In genomic region chr12:121803861-121804416, GRCh38 we compare ENCODE assay signal across 8 cellular contexts. TPM values are rescaled to one million over a fixed set of nuclear protein-coding genes. Genes with fewer than 3 reads are reported as not detected.
A peak's percentile ranks its signal among the peaks of the same experiment; 100 is the strongest.
DNase-seq lines count a peak whose midpoint lies in the region; TF ChIP-seq lines count a peak whose summit lies in the region.

TSS of gene SETD1B (plus strand) at chr12:121804009. CDS start at chr12:121804738, 729 bp downstream.

- no peak for TF ChIP-seq EP300 in transverse colon (IDR thresholded peaks at IDR 0.05; ENCODE audit: low read depth)

- peak; percentile 30 for DNase-seq in NCI-H345 (lab: John Stamatoyannopoulos, UW)
- DNase-seq in NCI-H345 treated with DMSO at 0.1 percent for 48 hours (lab: John Stamatoyannopoulos, UW; ENCODE audit: unreplicated experiment) = no peak
- DNase-seq in NCI-H226 = peak; percentile 37
- no peak for DNase-seq in esophagus squamous epithelium (lab: John Stamatoyannopoulos, UW)
- peak; percentile 69 for DNase-seq in transverse colon
- no peak for DNase-seq in NCI-H1092 (lab: John Stamatoyannopoulos, UW)

- intact Hi-C loops in esophagus squamous epithelium (cut with DNase I) (no loop called here), transverse colon (cut with DNase I; ENCODE audit: low total_unique reads) (no loop called here)

- no peaks in the 10 kb centered on the region for H3K27me3 ChIP-seq in esophagus squamous epithelium
- H3K27me3 ChIP-seq in muscle layer of colon (ENCODE audit: control insufficient read depth in 1 of 2, insufficient read depth in 2 of 2, low read length in 2 of 2) = no peaks in the 10 kb centered on the region
- H3K27me3 ChIP-seq in transverse colon = no peaks in the 10 kb centered on the region

- in situ Hi-C loops in transverse colon (cut with MboI; ENCODE audit: low pct_ligation_motif_present in 1 of 4, low pct_unique_long_range_greater_than_20kb in 1 of 4, low sequenced_read_pairs in 3 of 4) = no loop called here

- TF ChIP-seq POLR2A in esophagus squamous epithelium (IDR thresholded peaks at IDR 0.05) = peak in 2 of 4 donors; percentile 32 to 46
- TF ChIP-seq POLR2A in transverse colon (IDR thresholded peaks at IDR 0.05) = no peak

- CTCF ChIA-PET in activated CD8-positive, alpha-beta memory T cell treated with anti-CD3 and anti-CD28 coated beads for 36 hours (lab: Charles Lee) = interaction anchor here (3.7 to 27.0 kb wide), 2 partner anchors 8 to 18 kb away, joined by 31 to 826 read pairs; partner anchors contain the start of gene RHOF

- peak within 1 kb of the TSS; percentile 75 to 91 (median 86) for H3K4me3 ChIP-seq in esophagus squamous epithelium
- peak within 1 kb of the TSS; percentile 75 to 87 for H3K4me3 ChIP-seq in muscle layer of colon (ENCODE audit: low read depth in 1 of 2, low read length in 2 of 2)
- H3K4me3 ChIP-seq in transverse colon = peak within 1 kb of the TSS; percentile 75 to 94 (median 80)

- H3K27ac ChIP-seq in esophagus squamous epithelium = peak within 1 kb of the TSS; percentile 100
- H3K27ac ChIP-seq in muscle layer of colon (ENCODE audit: low read depth, low read length) = peak within 1 kb of the TSS; percentile 93
- H3K27ac ChIP-seq in transverse colon = peak within 1 kb of the TSS; percentile 100

- H3K9me3 ChIP-seq in esophagus squamous epithelium (no peaks in the 10 kb centered on the region), muscle layer of colon (ENCODE audit: low read length) (no peaks in the 10 kb centered on the region), transverse colon (no peaks in the 10 kb centered on the region)

- TF ChIP-seq CTCF in esophagus squamous epithelium (IDR thresholded peaks at IDR 0.05) (no peak), transverse colon (IDR thresholded peaks at IDR 0.05) (no peak)

- 0% methylated on average over 3 to 15 of the region's 74 CpGs for WGBS in esophagus squamous epithelium, 2 donors
- WGBS in transverse colon (ENCODE audit: low coverage in 1 of 2), 2 donors = 2% methylated on average over 24 of the region's 74 CpGs; no CpG with 5 or more reads in 1 of the 2 donors

- POLR2A ChIA-PET in activated CD8-positive, alpha-beta memory T cell treated with anti-CD3 and anti-CD28 coated beads for 36 hours (lab: Charles Lee) = interaction anchor here (0.6 to 7.5 kb wide), 5 partner anchors 10 to 35 kb away, joined by 3 to 59 read pairs (median 4); partner anchors contain the start of gene RHOF

- H3K4me1 ChIP-seq in esophagus squamous epithelium (peaks cover 19 to 58% (median 25%) of the 10 kb centered on the region in 3 donors), muscle layer of colon (ENCODE audit: insufficient read depth, low read length) (peaks cover 22% of the 10 kb centered on the region), transverse colon (peaks cover 17 to 32% (median 28%) of the 10 kb centered on the region in 4 donors)

- peak within 1 kb of the TSS; percentile 86 for H3K9ac ChIP-seq in muscle layer of colon (ENCODE audit: low read length)

- H3K36me3 ChIP-seq in esophagus squamous epithelium (peaks cover 0 to 32% (median 0%) of the 10 kb centered on the region in 3 donors), muscle layer of colon (ENCODE audit: insufficient read depth, low read length) (peaks cover 6% of the 10 kb centered on the region), transverse colon (peaks cover 0 to 7% (median 0%) of the 10 kb centered on the region in 4 donors)

RNA-seq across cellular contexts. Expression of gene SETD1B, which starts in this region (rescaled TPM):
- 10 to 100 TPM; 22.2 to 23.4 TPM for total RNA-seq in activated CD8-positive, alpha-beta memory T cell treated with anti-CD3 and anti-CD28 coated beads for 36 hours
- total RNA-seq in esophagus squamous epithelium (10 to 100 TPM in 3 of 4 donors, 1 to 10 TPM in 1; 5.6 to 14.4 (median 10.6) TPM), transverse colon (10 to 100 TPM; 13.4 to 39.6 (median 15.2) TPM)

Comparison
In these comparisons a context has a peak if more than half of its experiments do, and no peak if none do; other contexts are left out.
1. DNase-seq: peak in NCI-H345 (single experiment), NCI-H226 (single experiment) and transverse colon (single experiment); none in NCI-H345 treated with DMSO at 0.1 percent for 48 hours (single experiment), esophagus squamous epithelium (single experiment) and NCI-H1092 (single experiment).
2. Peak in every context shown above with its lines, with median percentiles within 50 percentile points of each other: H3K27ac ChIP-seq and H3K4me3 ChIP-seq.